Comparison of ENCODE assay signal across 16 cellular contexts in the genomic region with DNA sequence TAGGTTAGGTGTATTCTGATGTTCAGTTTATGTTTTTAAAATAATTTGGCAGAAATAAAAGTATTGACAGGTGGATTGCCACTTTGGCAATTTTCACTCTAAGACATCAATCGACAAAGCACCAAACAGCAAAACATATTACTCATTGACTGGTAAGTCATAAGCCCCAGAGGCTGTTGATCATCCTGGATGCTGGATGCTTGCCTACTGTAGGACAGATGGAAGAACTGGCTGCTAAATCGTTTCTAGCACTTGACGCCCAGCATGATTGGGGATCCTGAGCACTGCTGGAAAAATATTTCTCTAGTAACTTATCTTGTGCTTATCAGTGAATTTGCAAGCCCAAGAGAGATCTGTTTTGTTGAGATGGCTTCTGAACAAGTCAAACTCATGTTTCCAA.
"Had no signal": no experiment of that assay in that cellular context is flagged by ENCODE, and none has a peak within 500 bp of the region (broad histone marks: within the 10 kb centered on the region; RNA-seq: fewer than 3 reads in every experiment).

No MANE protein-coding gene starts in this region.

- H3K4me1 Mint-ChIP-seq: activated CD4-positive, alpha-beta T cell treated with anti-CD3 and anti-CD28 coated beads for 36 hours; activated CD8-positive, alpha-beta memory T cell treated with anti-CD3 and anti-CD28 coated beads, Interleukin-2, amount 10 ng/mL, durations not matched to agents 7 days and 5 days; activated naive CD4-positive, alpha-beta T cell treated with anti-CD3 and anti-CD28 coated beads, Interleukin-2, amount 10 ng/mL, durations not matched to agents 7 days and 5 days; nephron progenitor cell; stimulated activated naive CD8-positive, alpha-beta T cell treated with anti-CD3 and anti-CD28 coated beads, Interleukin-15, amount 100 ng/mL, for 72 hours; T-helper 17 cell had no signal

- H3K36me3 Mint-ChIP-seq: activated CD4-positive, alpha-beta memory T cell treated with anti-CD3 and anti-CD28 coated beads for 36 hours; activated CD8-positive, alpha-beta memory T cell treated with anti-CD3 and anti-CD28 coated beads, Interleukin-2, amount 10 ng/mL, durations not matched to agents 7 days and 5 days; activated naive CD4-positive, alpha-beta T cell treated with anti-CD3 and anti-CD28 coated beads, Interleukin-2, amount 10 ng/mL, durations not matched to agents 7 days and 5 days had no signal

- H3K4me3 Mint-ChIP-seq: activated CD4-positive, alpha-beta memory T cell treated with anti-CD3 and anti-CD28 coated beads for 36 hours; activated CD4-positive, alpha-beta T cell treated with anti-CD3 and anti-CD28 coated beads for 36 hours; activated CD8-positive, alpha-beta memory T cell treated with anti-CD3 and anti-CD28 coated beads, Interleukin-2, amount 10 ng/mL, durations not matched to agents 7 days and 5 days; activated naive CD4-positive, alpha-beta T cell treated with anti-CD3 and anti-CD28 coated beads, Interleukin-2, amount 10 ng/mL, durations not matched to agents 7 days and 5 days; nephron progenitor cell; stimulated activated naive CD8-positive, alpha-beta T cell treated with anti-CD3 and anti-CD28 coated beads, Interleukin-15, amount 100 ng/mL, for 72 hours; T-helper 17 cell had no signal

- H3K4me3 ChIP-seq: colonic mucosa, right atrium auricular region, smooth muscle cell had no signal

- H3K9me3 Mint-ChIP-seq: nephron progenitor cell had no signal

- ATAC-seq: activated CD4-positive, alpha-beta T cell treated with anti-CD3 and anti-CD28 coated beads for 36 hours; activated CD8-positive, alpha-beta memory T cell treated with anti-CD3 and anti-CD28 coated beads, Interleukin-2, amount 10 ng/mL, durations not matched to agents 7 days and 5 days; stimulated activated naive CD8-positive, alpha-beta T cell treated with anti-CD3 and anti-CD28 coated beads, Interleukin-15, amount 100 ng/mL, for 72 hours; T-helper 17 cell had no signal

- H3K36me3 ChIP-seq: colonic mucosa, right atrium auricular region had no signal

- H3K27me3 ChIP-seq: colonic mucosa, right atrium auricular region had no signal

- H3K4me2 ChIP-seq: smooth muscle cell had no signal

- H3K27ac Mint-ChIP-seq: activated CD4-positive, alpha-beta memory T cell treated with anti-CD3 and anti-CD28 coated beads for 36 hours; activated CD4-positive, alpha-beta T cell treated with anti-CD3 and anti-CD28 coated beads for 36 hours; activated CD8-positive, alpha-beta memory T cell treated with anti-CD3 and anti-CD28 coated beads, Interleukin-2, amount 10 ng/mL, durations not matched to agents 7 days and 5 days; activated naive CD4-positive, alpha-beta T cell treated with anti-CD3 and anti-CD28 coated beads, Interleukin-2, amount 10 ng/mL, durations not matched to agents 7 days and 5 days; activated T-helper 2 cell treated with anti-CD3 and anti-CD28 coated beads, Interferon-gamma antibody, Interleukin-2, Interleukin-4, amounts not matched to agents 10 μg/mL and 5 μg/mL and 100 μg/mL, durations not matched to agents 14 hours and 24 hours and 36 hours; nephron progenitor cell; progenitor cell of endocrine pancreas; stimulated activated naive CD8-positive, alpha-beta T cell treated with anti-CD3 and anti-CD28 coated beads, Interleukin-15, amount 100 ng/mL, for 72 hours; T-helper 17 cell had no signal

- H3K9me3 ChIP-seq: colonic mucosa, right atrium auricular region had no signal

- DNase-seq: activated CD4-positive, alpha-beta memory T cell treated with anti-CD3 and anti-CD28 coated beads for 36 hours; activated CD4-positive, alpha-beta T cell treated with anti-CD3 and anti-CD28 coated beads for 36 hours; activated CD8-positive, alpha-beta memory T cell treated with anti-CD3 and anti-CD28 coated beads, Interleukin-2, amount 10 ng/mL, durations not matched to agents 7 days and 5 days; activated naive CD4-positive, alpha-beta T cell treated with anti-CD3 and anti-CD28 coated beads, Interleukin-2, amount 10 ng/mL, durations not matched to agents 7 days and 5 days; activated T-cell treated with anti-CD3 and anti-CD28 coated beads, Interleukin-2, amount 50 U/mL, for 1 hour; colonic mucosa; effector CD4-positive, alpha-beta T cell; foreskin melanocyte; nephron progenitor cell; occipital lobe; stimulated activated naive CD8-positive, alpha-beta T cell treated with anti-CD3 and anti-CD28 coated beads, Interleukin-15, amount 100 ng/mL, for 72 hours; T-helper 17 cell had no signal

- H3K27ac ChIP-seq: colonic mucosa, right atrium auricular region had no signal

- H3K4me1 ChIP-seq: colonic mucosa, right atrium auricular region had no signal

- H3K27me3 Mint-ChIP-seq: activated CD4-positive, alpha-beta memory T cell treated with anti-CD3 and anti-CD28 coated beads for 36 hours; activated CD4-positive, alpha-beta T cell treated with anti-CD3 and anti-CD28 coated beads for 36 hours; activated CD8-positive, alpha-beta memory T cell treated with anti-CD3 and anti-CD28 coated beads, Interleukin-2, amount 10 ng/mL, durations not matched to agents 7 days and 5 days; activated naive CD4-positive, alpha-beta T cell treated with anti-CD3 and anti-CD28 coated beads, Interleukin-2, amount 10 ng/mL, durations not matched to agents 7 days and 5 days; progenitor cell of endocrine pancreas; stimulated activated naive CD8-positive, alpha-beta T cell treated with anti-CD3 and anti-CD28 coated beads, Interleukin-15, amount 100 ng/mL, for 72 hours; T-helper 17 cell had no signal
